Comparison of ENCODE assay signal across 1 cellular context in the genomic region with DNA sequence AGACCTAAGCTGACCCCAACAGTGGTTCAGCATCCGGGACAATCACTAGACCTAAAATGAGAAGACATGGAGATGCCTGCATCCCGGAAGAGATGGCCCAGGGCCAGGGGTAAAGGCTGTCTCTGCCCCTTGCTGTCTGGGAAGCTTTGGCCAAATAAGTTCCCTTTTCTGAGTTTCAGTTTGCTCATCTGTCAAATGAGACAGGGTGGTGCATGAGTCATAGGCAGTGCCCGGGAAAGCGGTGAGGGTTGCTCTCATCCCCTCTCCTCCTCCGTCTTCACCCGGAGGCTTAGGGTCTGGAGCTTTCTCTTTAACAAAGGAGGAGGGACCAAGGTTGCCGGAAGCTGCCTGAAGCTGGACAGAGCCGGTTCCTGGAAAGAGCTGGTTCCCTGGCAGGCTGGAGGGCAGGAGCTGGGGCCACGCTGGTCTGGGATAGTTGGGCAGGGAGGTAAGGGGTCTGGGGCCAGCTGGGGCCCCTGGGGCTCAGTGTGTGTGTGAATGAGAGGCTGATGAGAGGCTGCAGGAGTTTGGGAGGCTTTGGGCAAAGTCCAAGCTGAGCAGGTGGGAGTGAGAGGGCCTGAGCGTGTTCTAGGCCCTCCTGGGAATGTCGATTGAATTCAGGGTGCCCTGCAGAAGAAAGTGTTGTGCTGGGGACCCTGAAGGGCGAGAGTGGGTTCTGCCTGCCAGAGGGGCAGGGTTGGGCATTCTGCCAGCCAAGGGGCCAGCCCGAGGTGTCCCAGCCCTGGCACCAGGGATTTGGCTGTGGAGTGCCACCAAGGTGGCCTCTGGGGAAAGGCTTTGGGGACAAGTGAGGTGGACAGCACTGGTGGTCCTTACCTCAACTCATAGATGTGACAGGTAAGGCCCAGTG.
TF ChIP-seq lines count a peak whose summit lies in the region.

A gene with protein sequence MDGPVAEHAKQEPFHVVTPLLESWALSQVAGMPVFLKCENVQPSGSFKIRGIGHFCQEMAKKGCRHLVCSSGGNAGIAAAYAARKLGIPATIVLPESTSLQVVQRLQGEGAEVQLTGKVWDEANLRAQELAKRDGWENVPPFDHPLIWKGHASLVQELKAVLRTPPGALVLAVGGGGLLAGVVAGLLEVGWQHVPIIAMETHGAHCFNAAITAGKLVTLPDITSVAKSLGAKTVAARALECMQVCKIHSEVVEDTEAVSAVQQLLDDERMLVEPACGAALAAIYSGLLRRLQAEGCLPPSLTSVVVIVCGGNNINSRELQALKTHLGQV (plus strand): TSS at position 351 of the 871 bp plus-strand sequence. CDS start 5,603 bp downstream, outside the sequence.

TF ChIP-seq in HEK293, 187 proteins besides CTCF, POLR2A, EP300 and RAD21 (continued from another document and continues in another):
- TF ChIP-seq, protein P1, sequence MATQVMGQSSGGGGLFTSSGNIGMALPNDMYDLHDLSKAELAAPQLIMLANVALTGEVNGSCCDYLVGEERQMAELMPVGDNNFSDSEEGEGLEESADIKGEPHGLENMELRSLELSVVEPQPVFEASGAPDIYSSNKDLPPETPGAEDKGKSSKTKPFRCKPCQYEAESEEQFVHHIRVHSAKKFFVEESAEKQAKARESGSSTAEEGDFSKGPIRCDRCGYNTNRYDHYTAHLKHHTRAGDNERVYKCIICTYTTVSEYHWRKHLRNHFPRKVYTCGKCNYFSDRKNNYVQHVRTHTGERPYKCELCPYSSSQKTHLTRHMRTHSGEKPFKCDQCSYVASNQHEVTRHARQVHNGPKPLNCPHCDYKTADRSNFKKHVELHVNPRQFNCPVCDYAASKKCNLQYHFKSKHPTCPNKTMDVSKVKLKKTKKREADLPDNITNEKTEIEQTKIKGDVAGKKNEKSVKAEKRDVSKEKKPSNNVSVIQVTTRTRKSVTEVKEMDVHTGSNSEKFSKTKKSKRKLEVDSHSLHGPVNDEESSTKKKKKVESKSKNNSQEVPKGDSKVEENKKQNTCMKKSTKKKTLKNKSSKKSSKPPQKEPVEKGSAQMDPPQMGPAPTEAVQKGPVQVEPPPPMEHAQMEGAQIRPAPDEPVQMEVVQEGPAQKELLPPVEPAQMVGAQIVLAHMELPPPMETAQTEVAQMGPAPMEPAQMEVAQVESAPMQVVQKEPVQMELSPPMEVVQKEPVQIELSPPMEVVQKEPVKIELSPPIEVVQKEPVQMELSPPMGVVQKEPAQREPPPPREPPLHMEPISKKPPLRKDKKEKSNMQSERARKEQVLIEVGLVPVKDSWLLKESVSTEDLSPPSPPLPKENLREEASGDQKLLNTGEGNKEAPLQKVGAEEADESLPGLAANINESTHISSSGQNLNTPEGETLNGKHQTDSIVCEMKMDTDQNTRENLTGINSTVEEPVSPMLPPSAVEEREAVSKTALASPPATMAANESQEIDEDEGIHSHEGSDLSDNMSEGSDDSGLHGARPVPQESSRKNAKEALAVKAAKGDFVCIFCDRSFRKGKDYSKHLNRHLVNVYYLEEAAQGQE (tag by site-specific recombination; IDR thresholded peaks at IDR 0.05): peak; percentile 87
- no peak for TF ChIP-seq TRIM28 (IDR thresholded peaks at IDR 0.05; ENCODE audit: borderline replicate concordance, low read length)
- no peak for TF ChIP-seq GLI4 (tag by site-specific recombination; IDR thresholded peaks at IDR 0.05)
- no peak for TF ChIP-seq HOXD13 (CRISPR knock-in tag; IDR thresholded peaks at IDR 0.05; ENCODE audit: borderline replicate concordance)
- no peak for TF ChIP-seq ZNF624 (tag by site-specific recombination; IDR thresholded peaks at IDR 0.05)
- TF ChIP-seq, protein P2, sequence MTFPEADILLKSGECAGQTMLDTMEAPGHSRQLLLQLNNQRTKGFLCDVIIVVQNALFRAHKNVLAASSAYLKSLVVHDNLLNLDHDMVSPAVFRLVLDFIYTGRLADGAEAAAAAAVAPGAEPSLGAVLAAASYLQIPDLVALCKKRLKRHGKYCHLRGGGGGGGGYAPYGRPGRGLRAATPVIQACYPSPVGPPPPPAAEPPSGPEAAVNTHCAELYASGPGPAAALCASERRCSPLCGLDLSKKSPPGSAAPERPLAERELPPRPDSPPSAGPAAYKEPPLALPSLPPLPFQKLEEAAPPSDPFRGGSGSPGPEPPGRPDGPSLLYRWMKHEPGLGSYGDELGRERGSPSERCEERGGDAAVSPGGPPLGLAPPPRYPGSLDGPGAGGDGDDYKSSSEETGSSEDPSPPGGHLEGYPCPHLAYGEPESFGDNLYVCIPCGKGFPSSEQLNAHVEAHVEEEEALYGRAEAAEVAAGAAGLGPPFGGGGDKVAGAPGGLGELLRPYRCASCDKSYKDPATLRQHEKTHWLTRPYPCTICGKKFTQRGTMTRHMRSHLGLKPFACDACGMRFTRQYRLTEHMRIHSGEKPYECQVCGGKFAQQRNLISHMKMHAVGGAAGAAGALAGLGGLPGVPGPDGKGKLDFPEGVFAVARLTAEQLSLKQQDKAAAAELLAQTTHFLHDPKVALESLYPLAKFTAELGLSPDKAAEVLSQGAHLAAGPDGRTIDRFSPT (tag by site-specific recombination; IDR thresholded peaks at IDR 0.05): no peak; the same call in 1 of the 2 replicates
- TF ChIP-seq KLF1 (tag by site-specific recombination; IDR thresholded peaks at IDR 0.05): no peak
- TF ChIP-seq, protein P3, sequence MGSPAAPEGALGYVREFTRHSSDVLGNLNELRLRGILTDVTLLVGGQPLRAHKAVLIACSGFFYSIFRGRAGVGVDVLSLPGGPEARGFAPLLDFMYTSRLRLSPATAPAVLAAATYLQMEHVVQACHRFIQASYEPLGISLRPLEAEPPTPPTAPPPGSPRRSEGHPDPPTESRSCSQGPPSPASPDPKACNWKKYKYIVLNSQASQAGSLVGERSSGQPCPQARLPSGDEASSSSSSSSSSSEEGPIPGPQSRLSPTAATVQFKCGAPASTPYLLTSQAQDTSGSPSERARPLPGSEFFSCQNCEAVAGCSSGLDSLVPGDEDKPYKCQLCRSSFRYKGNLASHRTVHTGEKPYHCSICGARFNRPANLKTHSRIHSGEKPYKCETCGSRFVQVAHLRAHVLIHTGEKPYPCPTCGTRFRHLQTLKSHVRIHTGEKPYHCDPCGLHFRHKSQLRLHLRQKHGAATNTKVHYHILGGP (tag by site-specific recombination; IDR thresholded peaks at IDR 0.05): peak; percentile 94
- TF ChIP-seq ZNF785 (tag by site-specific recombination; IDR thresholded peaks at IDR 0.05): no peak
- TF ChIP-seq ZNF621 (tag by site-specific recombination; IDR thresholded peaks at IDR 0.05): no peak
- TF ChIP-seq ZNF24 (tag by site-specific recombination; IDR thresholded peaks at IDR 0.05): no peak
- no peak for TF ChIP-seq ZNF558 (tag by site-specific recombination; IDR thresholded peaks at IDR 0.05)
- TF ChIP-seq, protein P4, sequence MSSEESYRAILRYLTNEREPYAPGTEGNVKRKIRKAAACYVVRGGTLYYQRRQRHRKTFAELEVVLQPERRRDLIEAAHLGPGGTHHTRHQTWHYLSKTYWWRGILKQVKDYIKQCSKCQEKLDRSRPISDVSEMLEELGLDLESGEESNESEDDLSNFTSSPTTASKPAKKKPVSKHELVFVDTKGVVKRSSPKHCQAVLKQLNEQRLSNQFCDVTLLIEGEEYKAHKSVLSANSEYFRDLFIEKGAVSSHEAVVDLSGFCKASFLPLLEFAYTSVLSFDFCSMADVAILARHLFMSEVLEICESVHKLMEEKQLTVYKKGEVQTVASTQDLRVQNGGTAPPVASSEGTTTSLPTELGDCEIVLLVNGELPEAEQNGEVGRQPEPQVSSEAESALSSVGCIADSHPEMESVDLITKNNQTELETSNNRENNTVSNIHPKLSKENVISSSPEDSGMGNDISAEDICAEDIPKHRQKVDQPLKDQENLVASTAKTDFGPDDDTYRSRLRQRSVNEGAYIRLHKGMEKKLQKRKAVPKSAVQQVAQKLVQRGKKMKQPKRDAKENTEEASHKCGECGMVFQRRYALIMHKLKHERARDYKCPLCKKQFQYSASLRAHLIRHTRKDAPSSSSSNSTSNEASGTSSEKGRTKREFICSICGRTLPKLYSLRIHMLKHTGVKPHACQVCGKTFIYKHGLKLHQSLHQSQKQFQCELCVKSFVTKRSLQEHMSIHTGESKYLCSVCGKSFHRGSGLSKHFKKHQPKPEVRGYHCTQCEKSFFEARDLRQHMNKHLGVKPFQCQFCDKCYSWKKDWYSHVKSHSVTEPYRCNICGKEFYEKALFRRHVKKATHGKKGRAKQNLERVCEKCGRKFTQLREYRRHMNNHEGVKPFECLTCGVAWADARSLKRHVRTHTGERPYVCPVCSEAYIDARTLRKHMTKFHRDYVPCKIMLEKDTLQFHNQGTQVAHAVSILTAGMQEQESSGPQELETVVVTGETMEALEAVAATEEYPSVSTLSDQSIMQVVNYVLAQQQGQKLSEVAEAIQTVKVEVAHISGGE (tag by site-specific recombination; conservative IDR thresholded peaks at IDR 0.05; ENCODE audit: low read depth): peak; percentile 44
- TF ChIP-seq ZNF664 (tag by site-specific recombination; IDR thresholded peaks at IDR 0.05): no peak
- no peak for TF ChIP-seq ZNF23 (tag by site-specific recombination; IDR thresholded peaks at IDR 0.05; ENCODE audit: borderline replicate concordance)
- TF ChIP-seq, protein P5, sequence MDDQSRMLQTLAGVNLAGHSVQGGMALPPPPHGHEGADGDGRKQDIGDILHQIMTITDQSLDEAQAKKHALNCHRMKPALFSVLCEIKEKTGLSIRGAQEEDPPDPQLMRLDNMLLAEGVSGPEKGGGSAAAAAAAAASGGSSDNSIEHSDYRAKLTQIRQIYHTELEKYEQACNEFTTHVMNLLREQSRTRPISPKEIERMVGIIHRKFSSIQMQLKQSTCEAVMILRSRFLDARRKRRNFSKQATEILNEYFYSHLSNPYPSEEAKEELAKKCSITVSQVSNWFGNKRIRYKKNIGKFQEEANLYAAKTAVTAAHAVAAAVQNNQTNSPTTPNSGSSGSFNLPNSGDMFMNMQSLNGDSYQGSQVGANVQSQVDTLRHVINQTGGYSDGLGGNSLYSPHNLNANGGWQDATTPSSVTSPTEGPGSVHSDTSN (CRISPR knock-in tag; IDR thresholded peaks at IDR 0.05): no peak
- no peak for TF ChIP-seq ZNF747 (tag by site-specific recombination; IDR thresholded peaks at IDR 0.05)
- TF ChIP-seq TCF7L2 (IDR thresholded peaks at IDR 0.05; ENCODE audit: borderline replicate concordance, low read depth, low read length): no peak
- no peak for TF ChIP-seq ZNF560 (tag by site-specific recombination; IDR thresholded peaks at IDR 0.05; ENCODE audit: borderline replicate concordance)
- no peak for TF ChIP-seq ZNF48 (tag by site-specific recombination; IDR thresholded peaks at IDR 0.05)
- TF ChIP-seq ZBTB21 (tag by site-specific recombination; IDR thresholded peaks at IDR 0.05): no peak
- TF ChIP-seq, protein P6, sequence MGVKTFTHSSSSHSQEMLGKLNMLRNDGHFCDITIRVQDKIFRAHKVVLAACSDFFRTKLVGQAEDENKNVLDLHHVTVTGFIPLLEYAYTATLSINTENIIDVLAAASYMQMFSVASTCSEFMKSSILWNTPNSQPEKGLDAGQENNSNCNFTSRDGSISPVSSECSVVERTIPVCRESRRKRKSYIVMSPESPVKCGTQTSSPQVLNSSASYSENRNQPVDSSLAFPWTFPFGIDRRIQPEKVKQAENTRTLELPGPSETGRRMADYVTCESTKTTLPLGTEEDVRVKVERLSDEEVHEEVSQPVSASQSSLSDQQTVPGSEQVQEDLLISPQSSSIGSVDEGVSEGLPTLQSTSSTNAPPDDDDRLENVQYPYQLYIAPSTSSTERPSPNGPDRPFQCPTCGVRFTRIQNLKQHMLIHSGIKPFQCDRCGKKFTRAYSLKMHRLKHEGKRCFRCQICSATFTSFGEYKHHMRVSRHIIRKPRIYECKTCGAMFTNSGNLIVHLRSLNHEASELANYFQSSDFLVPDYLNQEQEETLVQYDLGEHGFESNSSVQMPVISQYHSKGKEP (tag by site-specific recombination; IDR thresholded peaks at IDR 0.05): no peak
- peak; percentile 33; the same call in 1 of the 2 replicates for TF ChIP-seq KLF16 (tag by site-specific recombination; IDR thresholded peaks at IDR 0.05)
- TF ChIP-seq, protein P7, sequence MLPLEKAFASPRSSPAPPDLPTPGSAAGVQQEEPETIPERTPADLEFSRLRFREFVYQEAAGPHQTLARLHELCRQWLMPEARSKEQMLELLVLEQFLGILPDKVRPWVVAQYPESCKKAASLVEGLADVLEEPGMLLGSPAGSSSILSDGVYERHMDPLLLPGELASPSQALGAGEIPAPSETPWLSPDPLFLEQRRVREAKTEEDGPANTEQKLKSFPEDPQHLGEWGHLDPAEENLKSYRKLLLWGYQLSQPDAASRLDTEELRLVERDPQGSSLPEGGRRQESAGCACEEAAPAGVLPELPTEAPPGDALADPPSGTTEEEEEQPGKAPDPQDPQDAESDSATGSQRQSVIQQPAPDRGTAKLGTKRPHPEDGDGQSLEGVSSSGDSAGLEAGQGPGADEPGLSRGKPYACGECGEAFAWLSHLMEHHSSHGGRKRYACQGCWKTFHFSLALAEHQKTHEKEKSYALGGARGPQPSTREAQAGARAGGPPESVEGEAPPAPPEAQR (tag by site-specific recombination; IDR thresholded peaks at IDR 0.05): no peak
- TF ChIP-seq ZNF416 (tag by site-specific recombination; IDR thresholded peaks at IDR 0.05): no peak
- TF ChIP-seq ZNF274 (IDR thresholded peaks at IDR 0.05; ENCODE audit: low read length): no peak
- TF ChIP-seq ZNF274 (tag by site-specific recombination; IDR thresholded peaks at IDR 0.05; ENCODE audit: borderline replicate concordance): no peak
- no peak for TF ChIP-seq ZNF426 (tag by site-specific recombination; IDR thresholded peaks at IDR 0.05)
- no peak for TF ChIP-seq ZNF175 (tag by site-specific recombination; IDR thresholded peaks at IDR 0.05)
- TF ChIP-seq, protein P8, sequence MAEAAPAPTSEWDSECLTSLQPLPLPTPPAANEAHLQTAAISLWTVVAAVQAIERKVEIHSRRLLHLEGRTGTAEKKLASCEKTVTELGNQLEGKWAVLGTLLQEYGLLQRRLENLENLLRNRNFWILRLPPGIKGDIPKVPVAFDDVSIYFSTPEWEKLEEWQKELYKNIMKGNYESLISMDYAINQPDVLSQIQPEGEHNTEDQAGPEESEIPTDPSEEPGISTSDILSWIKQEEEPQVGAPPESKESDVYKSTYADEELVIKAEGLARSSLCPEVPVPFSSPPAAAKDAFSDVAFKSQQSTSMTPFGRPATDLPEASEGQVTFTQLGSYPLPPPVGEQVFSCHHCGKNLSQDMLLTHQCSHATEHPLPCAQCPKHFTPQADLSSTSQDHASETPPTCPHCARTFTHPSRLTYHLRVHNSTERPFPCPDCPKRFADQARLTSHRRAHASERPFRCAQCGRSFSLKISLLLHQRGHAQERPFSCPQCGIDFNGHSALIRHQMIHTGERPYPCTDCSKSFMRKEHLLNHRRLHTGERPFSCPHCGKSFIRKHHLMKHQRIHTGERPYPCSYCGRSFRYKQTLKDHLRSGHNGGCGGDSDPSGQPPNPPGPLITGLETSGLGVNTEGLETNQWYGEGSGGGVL (tag by site-specific recombination; IDR thresholded peaks at IDR 0.05): 0 out of 2 replicates have a peak, but pooled peaks have one; percentile 43
- no peak for TF ChIP-seq ZNF830 (tag by site-specific recombination; IDR thresholded peaks at IDR 0.05; ENCODE audit: low read depth)
- no peak for TF ChIP-seq OSR2 (tag by site-specific recombination; IDR thresholded peaks at IDR 0.05)
- no peak for TF ChIP-seq ZNF302 (tag by site-specific recombination; IDR thresholded peaks at IDR 0.05; ENCODE audit: low read depth)
- TF ChIP-seq BCL11A (tag by site-specific recombination; IDR thresholded peaks at IDR 0.05; ENCODE audit: low read depth): no peak
- TF ChIP-seq BCL11B (tag by site-specific recombination; IDR thresholded peaks at IDR 0.05; ENCODE audit: low read depth): no peak
- TF ChIP-seq GFI1B (tag by site-specific recombination; IDR thresholded peaks at IDR 0.05): no peak
- no peak for TF ChIP-seq ZNF701 (tag by site-specific recombination; IDR thresholded peaks at IDR 0.05)
- no peak for TF ChIP-seq WT1 (tag by site-specific recombination; IDR thresholded peaks at IDR 0.05)
- TF ChIP-seq SCRT1 (tag by site-specific recombination; IDR thresholded peaks at IDR 0.05; ENCODE audit: borderline replicate concordance): no peak
- TF ChIP-seq ZNF76 (tag by site-specific recombination; IDR thresholded peaks at IDR 0.05; ENCODE audit: borderline replicate concordance, low read depth): no peak
- 0 out of 2 replicates have a peak, but pooled peaks have one; percentile 21 for TF ChIP-seq MZF1 (tag by site-specific recombination; IDR thresholded peaks at IDR 0.05; ENCODE audit: borderline replicate concordance)
